ENCODE assay signal across 1 cellular context in the genomic region with DNA sequence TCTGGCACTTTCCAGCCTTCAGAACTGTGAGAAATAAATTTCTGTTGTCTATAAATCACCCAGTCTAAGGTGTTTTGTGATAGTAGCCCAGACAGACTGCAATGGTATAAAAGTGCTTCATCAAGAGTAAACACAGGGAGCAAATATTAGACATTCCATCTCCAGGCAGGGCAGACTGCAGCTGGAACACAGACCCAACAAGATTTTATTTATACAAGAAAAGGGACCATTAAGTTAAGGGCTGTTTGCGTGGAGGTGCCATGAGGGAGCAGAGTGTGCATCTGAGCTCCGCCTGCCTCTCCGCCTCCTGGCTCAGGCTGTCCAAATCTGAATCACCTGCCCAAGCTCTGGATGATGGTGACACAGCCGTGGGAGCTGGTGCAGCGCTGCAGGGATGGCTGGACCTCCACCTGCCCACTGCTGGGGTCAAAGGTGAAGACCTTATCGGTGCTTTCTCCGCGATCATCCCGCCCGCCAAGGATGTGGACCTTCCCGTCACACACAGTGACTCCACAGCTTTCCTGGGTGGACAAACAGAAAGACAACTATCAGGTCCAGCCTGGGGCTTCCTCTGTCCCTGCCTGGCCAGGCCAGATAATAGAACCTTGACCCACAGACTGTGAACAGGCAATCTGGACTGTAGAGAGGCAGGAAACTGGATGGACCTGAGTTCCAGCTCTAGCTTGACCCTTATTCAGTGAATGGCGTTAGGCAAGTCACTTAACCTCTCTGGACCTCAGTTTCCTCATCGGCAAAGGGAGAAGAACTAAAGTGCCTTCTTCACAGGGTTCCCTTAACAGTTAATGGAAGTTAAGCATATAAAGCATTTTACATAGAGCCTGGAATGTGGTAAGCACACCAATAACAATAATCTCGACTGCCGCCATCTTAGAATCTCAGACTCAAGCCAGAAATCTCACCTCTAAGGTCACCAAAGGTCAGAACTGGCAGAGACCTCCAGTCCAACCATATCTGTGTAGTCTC.
TF ChIP-seq lines count a peak whose summit lies in the region.

No MANE protein-coding gene starts in this region.

TF ChIP-seq in HepG2, 621 proteins besides CTCF, POLR2A, EP300 and RAD21 (continued from another document and continues in another):
- TF ChIP-seq ZNF296 (CRISPR knock-in tag; conservative IDR thresholded peaks at IDR 0.05) (no peak), SMC3 (IDR thresholded peaks at IDR 0.05; ENCODE audit: low read length) (no peak), ZNF431 (CRISPR knock-in tag; IDR thresholded peaks at IDR 0.05; ENCODE audit: borderline replicate concordance, low read depth) (no peak), ZFY (CRISPR knock-in tag; IDR thresholded peaks at IDR 0.05) (no peak), ZNF598 (CRISPR knock-in tag; IDR thresholded peaks at IDR 0.05; ENCODE audit: borderline replicate concordance) (peak; percentile 71; the same call in 1 of the 2 replicates), HMG20B (CRISPR knock-in tag; conservative IDR thresholded peaks at IDR 0.05) (no peak), PCBP1 (IDR thresholded peaks at IDR 0.05; ENCODE audit: borderline replicate concordance, low read depth, low read length) (no peak), HNRNPUL1 (IDR thresholded peaks at IDR 0.05; ENCODE audit: low read depth, low read length) (no peak), HMGA1 (CRISPR knock-in tag; conservative IDR thresholded peaks at IDR 0.05) (no peak), EEA1 (CRISPR knock-in tag; IDR thresholded peaks at IDR 0.05; ENCODE audit: borderline replicate concordance) (no peak), KMT2B (CRISPR knock-in tag; IDR thresholded peaks at IDR 0.05) (no peak), GATAD1 (CRISPR knock-in tag; IDR thresholded peaks at IDR 0.05) (0 out of 2 replicates have a peak, but pooled peaks have one; percentile 30), ZNF619 (CRISPR knock-in tag; IDR thresholded peaks at IDR 0.05) (no peak), SAFB2 (CRISPR knock-in tag; IDR thresholded peaks at IDR 0.05; ENCODE audit: borderline replicate concordance, low read depth) (no peak), SATB2 (CRISPR knock-in tag; IDR thresholded peaks at IDR 0.05) (no peak), GATAD2A (CRISPR knock-in tag; IDR thresholded peaks at IDR 0.05) (peak; percentile 67), SP4 (CRISPR knock-in tag; IDR thresholded peaks at IDR 0.05) (no peak), ZFP62 (CRISPR knock-in tag; IDR thresholded peaks at IDR 0.05) (no peak), SAP130 (CRISPR knock-in tag; IDR thresholded peaks at IDR 0.05; ENCODE audit: low read depth) (no peak; the same call in 1 of the 2 replicates)
- TF ChIP-seq, protein P1, sequence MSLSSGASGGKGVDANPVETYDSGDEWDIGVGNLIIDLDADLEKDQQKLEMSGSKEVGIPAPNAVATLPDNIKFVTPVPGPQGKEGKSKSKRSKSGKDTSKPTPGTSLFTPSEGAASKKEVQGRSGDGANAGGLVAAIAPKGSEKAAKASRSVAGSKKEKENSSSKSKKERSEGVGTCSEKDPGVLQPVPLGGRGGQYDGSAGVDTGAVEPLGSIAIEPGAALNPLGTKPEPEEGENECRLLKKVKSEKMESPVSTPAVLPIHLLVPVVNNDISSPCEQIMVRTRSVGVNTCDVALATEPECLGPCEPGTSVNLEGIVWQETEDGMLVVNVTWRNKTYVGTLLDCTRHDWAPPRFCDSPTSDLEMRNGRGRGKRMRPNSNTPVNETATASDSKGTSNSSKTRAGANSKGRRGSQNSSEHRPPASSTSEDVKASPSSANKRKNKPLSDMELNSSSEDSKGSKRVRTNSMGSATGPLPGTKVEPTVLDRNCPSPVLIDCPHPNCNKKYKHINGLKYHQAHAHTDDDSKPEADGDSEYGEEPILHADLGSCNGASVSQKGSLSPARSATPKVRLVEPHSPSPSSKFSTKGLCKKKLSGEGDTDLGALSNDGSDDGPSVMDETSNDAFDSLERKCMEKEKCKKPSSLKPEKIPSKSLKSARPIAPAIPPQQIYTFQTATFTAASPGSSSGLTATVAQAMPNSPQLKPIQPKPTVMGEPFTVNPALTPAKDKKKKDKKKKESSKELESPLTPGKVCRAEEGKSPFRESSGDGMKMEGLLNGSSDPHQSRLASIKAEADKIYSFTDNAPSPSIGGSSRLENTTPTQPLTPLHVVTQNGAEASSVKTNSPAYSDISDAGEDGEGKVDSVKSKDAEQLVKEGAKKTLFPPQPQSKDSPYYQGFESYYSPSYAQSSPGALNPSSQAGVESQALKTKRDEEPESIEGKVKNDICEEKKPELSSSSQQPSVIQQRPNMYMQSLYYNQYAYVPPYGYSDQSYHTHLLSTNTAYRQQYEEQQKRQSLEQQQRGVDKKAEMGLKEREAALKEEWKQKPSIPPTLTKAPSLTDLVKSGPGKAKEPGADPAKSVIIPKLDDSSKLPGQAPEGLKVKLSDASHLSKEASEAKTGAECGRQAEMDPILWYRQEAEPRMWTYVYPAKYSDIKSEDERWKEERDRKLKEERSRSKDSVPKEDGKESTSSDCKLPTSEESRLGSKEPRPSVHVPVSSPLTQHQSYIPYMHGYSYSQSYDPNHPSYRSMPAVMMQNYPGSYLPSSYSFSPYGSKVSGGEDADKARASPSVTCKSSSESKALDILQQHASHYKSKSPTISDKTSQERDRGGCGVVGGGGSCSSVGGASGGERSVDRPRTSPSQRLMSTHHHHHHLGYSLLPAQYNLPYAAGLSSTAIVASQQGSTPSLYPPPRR (CRISPR knock-in tag; IDR thresholded peaks at IDR 0.05; ENCODE audit: borderline replicate concordance), result peak; percentile 59; the same call in 1 of the 2 replicates
- TF ChIP-seq, protein P2, sequence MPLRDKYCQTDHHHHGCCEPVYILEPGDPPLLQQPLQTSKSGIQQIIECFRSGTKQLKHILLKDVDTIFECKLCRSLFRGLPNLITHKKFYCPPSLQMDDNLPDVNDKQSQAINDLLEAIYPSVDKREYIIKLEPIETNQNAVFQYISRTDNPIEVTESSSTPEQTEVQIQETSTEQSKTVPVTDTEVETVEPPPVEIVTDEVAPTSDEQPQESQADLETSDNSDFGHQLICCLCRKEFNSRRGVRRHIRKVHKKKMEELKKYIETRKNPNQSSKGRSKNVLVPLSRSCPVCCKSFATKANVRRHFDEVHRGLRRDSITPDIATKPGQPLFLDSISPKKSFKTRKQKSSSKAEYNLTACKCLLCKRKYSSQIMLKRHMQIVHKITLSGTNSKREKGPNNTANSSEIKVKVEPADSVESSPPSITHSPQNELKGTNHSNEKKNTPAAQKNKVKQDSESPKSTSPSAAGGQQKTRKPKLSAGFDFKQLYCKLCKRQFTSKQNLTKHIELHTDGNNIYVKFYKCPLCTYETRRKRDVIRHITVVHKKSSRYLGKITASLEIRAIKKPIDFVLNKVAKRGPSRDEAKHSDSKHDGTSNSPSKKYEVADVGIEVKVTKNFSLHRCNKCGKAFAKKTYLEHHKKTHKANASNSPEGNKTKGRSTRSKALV (CRISPR knock-in tag; IDR thresholded peaks at IDR 0.05), result no peak
- TF ChIP-seq, protein P3, sequence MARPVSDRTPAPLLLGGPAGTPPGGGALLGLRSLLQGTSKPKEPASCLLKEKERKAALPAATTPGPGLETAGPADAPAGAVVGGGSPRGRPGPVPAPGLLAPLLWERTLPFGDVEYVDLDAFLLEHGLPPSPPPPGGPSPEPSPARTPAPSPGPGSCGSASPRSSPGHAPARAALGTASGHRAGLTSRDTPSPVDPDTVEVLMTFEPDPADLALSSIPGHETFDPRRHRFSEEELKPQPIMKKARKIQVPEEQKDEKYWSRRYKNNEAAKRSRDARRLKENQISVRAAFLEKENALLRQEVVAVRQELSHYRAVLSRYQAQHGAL (CRISPR knock-in tag; IDR thresholded peaks at IDR 0.05; ENCODE audit: not compliant biosample characterization), result no peak
- TF ChIP-seq, protein P4, sequence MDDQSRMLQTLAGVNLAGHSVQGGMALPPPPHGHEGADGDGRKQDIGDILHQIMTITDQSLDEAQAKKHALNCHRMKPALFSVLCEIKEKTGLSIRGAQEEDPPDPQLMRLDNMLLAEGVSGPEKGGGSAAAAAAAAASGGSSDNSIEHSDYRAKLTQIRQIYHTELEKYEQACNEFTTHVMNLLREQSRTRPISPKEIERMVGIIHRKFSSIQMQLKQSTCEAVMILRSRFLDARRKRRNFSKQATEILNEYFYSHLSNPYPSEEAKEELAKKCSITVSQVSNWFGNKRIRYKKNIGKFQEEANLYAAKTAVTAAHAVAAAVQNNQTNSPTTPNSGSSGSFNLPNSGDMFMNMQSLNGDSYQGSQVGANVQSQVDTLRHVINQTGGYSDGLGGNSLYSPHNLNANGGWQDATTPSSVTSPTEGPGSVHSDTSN (CRISPR knock-in tag; IDR thresholded peaks at IDR 0.05; ENCODE audit: borderline replicate concordance), result no peak
- TF ChIP-seq, protein P5, sequence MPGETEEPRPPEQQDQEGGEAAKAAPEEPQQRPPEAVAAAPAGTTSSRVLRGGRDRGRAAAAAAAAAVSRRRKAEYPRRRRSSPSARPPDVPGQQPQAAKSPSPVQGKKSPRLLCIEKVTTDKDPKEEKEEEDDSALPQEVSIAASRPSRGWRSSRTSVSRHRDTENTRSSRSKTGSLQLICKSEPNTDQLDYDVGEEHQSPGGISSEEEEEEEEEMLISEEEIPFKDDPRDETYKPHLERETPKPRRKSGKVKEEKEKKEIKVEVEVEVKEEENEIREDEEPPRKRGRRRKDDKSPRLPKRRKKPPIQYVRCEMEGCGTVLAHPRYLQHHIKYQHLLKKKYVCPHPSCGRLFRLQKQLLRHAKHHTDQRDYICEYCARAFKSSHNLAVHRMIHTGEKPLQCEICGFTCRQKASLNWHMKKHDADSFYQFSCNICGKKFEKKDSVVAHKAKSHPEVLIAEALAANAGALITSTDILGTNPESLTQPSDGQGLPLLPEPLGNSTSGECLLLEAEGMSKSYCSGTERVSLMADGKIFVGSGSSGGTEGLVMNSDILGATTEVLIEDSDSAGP (CRISPR knock-in tag; IDR thresholded peaks at IDR 0.05; ENCODE audit: borderline replicate concordance), result no peak; the same call in 1 of the 2 replicates
- TF ChIP-seq, protein P6, sequence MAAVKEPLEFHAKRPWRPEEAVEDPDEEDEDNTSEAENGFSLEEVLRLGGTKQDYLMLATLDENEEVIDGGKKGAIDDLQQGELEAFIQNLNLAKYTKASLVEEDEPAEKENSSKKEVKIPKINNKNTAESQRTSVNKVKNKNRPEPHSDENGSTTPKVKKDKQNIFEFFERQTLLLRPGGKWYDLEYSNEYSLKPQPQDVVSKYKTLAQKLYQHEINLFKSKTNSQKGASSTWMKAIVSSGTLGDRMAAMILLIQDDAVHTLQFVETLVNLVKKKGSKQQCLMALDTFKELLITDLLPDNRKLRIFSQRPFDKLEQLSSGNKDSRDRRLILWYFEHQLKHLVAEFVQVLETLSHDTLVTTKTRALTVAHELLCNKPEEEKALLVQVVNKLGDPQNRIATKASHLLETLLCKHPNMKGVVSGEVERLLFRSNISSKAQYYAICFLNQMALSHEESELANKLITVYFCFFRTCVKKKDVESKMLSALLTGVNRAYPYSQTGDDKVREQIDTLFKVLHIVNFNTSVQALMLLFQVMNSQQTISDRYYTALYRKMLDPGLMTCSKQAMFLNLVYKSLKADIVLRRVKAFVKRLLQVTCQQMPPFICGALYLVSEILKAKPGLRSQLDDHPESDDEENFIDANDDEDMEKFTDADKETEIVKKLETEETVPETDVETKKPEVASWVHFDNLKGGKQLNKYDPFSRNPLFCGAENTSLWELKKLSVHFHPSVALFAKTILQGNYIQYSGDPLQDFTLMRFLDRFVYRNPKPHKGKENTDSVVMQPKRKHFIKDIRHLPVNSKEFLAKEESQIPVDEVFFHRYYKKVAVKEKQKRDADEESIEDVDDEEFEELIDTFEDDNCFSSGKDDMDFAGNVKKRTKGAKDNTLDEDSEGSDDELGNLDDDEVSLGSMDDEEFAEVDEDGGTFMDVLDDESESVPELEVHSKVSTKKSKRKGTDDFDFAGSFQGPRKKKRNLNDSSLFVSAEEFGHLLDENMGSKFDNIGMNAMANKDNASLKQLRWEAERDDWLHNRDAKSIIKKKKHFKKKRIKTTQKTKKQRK (IDR thresholded peaks at IDR 0.05; ENCODE audit: low read length), result no peak
- TF ChIP-seq, protein P7, sequence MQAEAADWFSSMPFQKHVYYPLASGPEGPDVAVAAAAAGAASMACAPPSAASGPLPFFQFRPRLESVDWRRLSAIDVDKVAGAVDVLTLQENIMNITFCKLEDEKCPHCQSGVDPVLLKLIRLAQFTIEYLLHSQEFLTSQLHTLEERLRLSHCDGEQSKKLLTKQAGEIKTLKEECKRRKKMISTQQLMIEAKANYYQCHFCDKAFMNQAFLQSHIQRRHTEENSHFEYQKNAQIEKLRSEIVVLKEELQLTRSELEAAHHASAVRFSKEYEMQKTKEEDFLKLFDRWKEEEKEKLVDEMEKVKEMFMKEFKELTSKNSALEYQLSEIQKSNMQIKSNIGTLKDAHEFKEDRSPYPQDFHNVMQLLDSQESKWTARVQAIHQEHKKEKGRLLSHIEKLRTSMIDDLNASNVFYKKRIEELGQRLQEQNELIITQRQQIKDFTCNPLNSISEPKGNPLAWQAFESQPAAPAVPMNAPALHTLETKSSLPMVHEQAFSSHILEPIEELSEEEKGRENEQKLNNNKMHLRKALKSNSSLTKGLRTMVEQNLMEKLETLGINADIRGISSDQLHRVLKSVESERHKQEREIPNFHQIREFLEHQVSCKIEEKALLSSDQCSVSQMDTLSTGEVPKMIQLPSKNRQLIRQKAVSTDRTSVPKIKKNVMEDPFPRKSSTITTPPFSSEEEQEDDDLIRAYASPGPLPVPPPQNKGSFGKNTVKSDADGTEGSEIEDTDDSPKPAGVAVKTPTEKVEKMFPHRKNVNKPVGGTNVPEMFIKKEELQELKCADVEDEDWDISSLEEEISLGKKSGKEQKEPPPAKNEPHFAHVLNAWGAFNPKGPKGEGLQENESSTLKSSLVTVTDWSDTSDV (CRISPR knock-in tag; IDR thresholded peaks at IDR 0.05), result no peak
- TF ChIP-seq, protein P8, sequence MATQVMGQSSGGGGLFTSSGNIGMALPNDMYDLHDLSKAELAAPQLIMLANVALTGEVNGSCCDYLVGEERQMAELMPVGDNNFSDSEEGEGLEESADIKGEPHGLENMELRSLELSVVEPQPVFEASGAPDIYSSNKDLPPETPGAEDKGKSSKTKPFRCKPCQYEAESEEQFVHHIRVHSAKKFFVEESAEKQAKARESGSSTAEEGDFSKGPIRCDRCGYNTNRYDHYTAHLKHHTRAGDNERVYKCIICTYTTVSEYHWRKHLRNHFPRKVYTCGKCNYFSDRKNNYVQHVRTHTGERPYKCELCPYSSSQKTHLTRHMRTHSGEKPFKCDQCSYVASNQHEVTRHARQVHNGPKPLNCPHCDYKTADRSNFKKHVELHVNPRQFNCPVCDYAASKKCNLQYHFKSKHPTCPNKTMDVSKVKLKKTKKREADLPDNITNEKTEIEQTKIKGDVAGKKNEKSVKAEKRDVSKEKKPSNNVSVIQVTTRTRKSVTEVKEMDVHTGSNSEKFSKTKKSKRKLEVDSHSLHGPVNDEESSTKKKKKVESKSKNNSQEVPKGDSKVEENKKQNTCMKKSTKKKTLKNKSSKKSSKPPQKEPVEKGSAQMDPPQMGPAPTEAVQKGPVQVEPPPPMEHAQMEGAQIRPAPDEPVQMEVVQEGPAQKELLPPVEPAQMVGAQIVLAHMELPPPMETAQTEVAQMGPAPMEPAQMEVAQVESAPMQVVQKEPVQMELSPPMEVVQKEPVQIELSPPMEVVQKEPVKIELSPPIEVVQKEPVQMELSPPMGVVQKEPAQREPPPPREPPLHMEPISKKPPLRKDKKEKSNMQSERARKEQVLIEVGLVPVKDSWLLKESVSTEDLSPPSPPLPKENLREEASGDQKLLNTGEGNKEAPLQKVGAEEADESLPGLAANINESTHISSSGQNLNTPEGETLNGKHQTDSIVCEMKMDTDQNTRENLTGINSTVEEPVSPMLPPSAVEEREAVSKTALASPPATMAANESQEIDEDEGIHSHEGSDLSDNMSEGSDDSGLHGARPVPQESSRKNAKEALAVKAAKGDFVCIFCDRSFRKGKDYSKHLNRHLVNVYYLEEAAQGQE (IDR thresholded peaks at IDR 0.05; ENCODE audit: borderline replicate concordance in 1 of 2, low read depth in 1 of 2, low read length in 2 of 2), result no peak
- TF ChIP-seq, protein P9, sequence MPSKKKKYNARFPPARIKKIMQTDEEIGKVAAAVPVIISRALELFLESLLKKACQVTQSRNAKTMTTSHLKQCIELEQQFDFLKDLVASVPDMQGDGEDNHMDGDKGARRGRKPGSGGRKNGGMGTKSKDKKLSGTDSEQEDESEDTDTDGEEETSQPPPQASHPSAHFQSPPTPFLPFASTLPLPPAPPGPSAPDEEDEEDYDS (CRISPR knock-in tag; IDR thresholded peaks at IDR 0.05), result no peak
